Comparison of ENCODE assay signal across 1 cellular context in genomic region chr18:61199131-61199903, GRCh38.
TF ChIP-seq lines count a peak whose summit lies in the region.

No MANE protein-coding gene starts in this region.

TF ChIP-seq in SK-N-SH, 30 proteins besides CTCF, POLR2A, EP300 and RAD21 (continued from another document):
- TF ChIP-seq REST (IDR thresholded peaks at IDR 0.05; ENCODE audit: low read depth, low read length): no peak
- no peak for TF ChIP-seq ELF1 (IDR thresholded peaks at IDR 0.05)
- no peak for TF ChIP-seq NFIC (IDR thresholded peaks at IDR 0.05; ENCODE audit: borderline replicate concordance)
- no peak for TF ChIP-seq EZH2phosphoT487 (IDR thresholded peaks at IDR 0.05; ENCODE audit: borderline replicate concordance, low read depth)
- TF ChIP-seq RXRA (IDR thresholded peaks at IDR 0.05; ENCODE audit: borderline replicate concordance, low read depth): no peak
